ENCODE assay signal across 1 cellular context in the genomic region with DNA sequence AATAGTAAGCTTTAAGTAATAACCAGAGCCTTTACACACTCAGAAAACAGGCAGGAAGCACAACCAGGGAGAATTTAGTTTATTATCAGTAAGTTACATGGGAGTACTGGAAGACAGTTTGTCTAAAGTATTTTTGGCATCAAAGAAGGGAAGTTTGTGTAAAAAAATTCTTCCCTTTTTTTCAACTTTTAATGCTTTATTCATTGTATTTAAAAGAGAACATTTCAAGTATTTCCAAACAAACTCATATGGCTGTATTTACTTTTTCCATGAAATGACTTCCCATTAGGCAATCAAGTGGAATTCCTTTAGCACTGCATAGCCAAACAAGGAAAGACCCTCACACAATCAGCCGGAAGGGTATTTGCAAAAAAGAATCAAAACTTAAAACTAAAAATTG.
TF ChIP-seq lines count a peak whose summit lies in the region.

No MANE protein-coding gene starts in this region.

TF ChIP-seq in HepG2, 621 proteins besides CTCF, POLR2A, EP300 and RAD21 (continued from another document and continues in another):
- TF ChIP-seq BCL3 (CRISPR knock-in tag; IDR thresholded peaks at IDR 0.05) (no peak), PHB2 (IDR thresholded peaks at IDR 0.05; ENCODE audit: partially characterized antibody) (no peak), MTA1 (CRISPR knock-in tag; IDR thresholded peaks at IDR 0.05; ENCODE audit: borderline replicate concordance) (no peak), PHF8 (CRISPR knock-in tag; IDR thresholded peaks at IDR 0.05) (no peak), ZNF234 (CRISPR knock-in tag; conservative IDR thresholded peaks at IDR 0.05) (no peak), ATF2 (CRISPR knock-in tag; IDR thresholded peaks at IDR 0.05) (no peak; the same call in 1 of the 2 replicates), MAFF (IDR thresholded peaks at IDR 0.05; ENCODE audit: low read depth, low read length) (no peak), SP140L (CRISPR knock-in tag; IDR thresholded peaks at IDR 0.05; ENCODE audit: borderline replicate concordance) (no peak), ZNF432 (CRISPR knock-in tag; IDR thresholded peaks at IDR 0.05; ENCODE audit: borderline replicate concordance) (no peak), ZNF317 (CRISPR knock-in tag; IDR thresholded peaks at IDR 0.05) (no peak), ZNF468 (CRISPR knock-in tag; IDR thresholded peaks at IDR 0.05) (no peak), RFX1 (IDR thresholded peaks at IDR 0.05) (no peak), ZNF501 (CRISPR knock-in tag; IDR thresholded peaks at IDR 0.05) (no peak), MIER2 (CRISPR knock-in tag; IDR thresholded peaks at IDR 0.05) (no peak), SCMH1 (CRISPR knock-in tag; IDR thresholded peaks at IDR 0.05; ENCODE audit: borderline replicate concordance) (no peak), ATF6 (CRISPR knock-in tag; conservative IDR thresholded peaks at IDR 0.05) (no peak), REXO4 (CRISPR knock-in tag; IDR thresholded peaks at IDR 0.05; ENCODE audit: borderline replicate concordance) (no peak), USF2 (IDR thresholded peaks at IDR 0.05; ENCODE audit: low read depth, low read length) (no peak), USF2 (CRISPR knock-in tag; IDR thresholded peaks at IDR 0.05; ENCODE audit: borderline replicate concordance) (no peak), FOXA1 (IDR thresholded peaks at IDR 0.05) (no peak), FOXA1 (CRISPR knock-in tag; IDR thresholded peaks at IDR 0.05) (peak; percentile 69), ZNF792 (CRISPR knock-in tag; IDR thresholded peaks at IDR 0.05) (no peak), MXD4 (CRISPR knock-in tag; IDR thresholded peaks at IDR 0.05) (no peak), SIX1 (CRISPR knock-in tag; IDR thresholded peaks at IDR 0.05; ENCODE audit: borderline replicate concordance) (no peak), ZNF670 (CRISPR knock-in tag; IDR thresholded peaks at IDR 0.05; ENCODE audit: borderline replicate concordance) (no peak), ZNF850 (CRISPR knock-in tag; conservative IDR thresholded peaks at IDR 0.05) (no peak), KAT2B (IDR thresholded peaks at IDR 0.05; ENCODE audit: borderline replicate concordance, low read depth, low read length) (no peak), ZNF296 (CRISPR knock-in tag; conservative IDR thresholded peaks at IDR 0.05) (no peak), CAMTA2 (CRISPR knock-in tag; IDR thresholded peaks at IDR 0.05; ENCODE audit: borderline replicate concordance) (no peak), STAG1 (CRISPR knock-in tag; IDR thresholded peaks at IDR 0.05) (no peak), ZNF225 (CRISPR knock-in tag; IDR thresholded peaks at IDR 0.05) (no peak), ZNF747 (CRISPR knock-in tag; IDR thresholded peaks at IDR 0.05; ENCODE audit: borderline replicate concordance) (no peak), HOMEZ (CRISPR knock-in tag; IDR thresholded peaks at IDR 0.05; ENCODE audit: low read depth) (peak; percentile 56; the same call in 1 of the 2 replicates), SAFB2 (CRISPR knock-in tag; IDR thresholded peaks at IDR 0.05; ENCODE audit: borderline replicate concordance, low read depth) (no peak), ZBTB25 (CRISPR knock-in tag; IDR thresholded peaks at IDR 0.05) (no peak)
- TF ChIP-seq, protein P1, sequence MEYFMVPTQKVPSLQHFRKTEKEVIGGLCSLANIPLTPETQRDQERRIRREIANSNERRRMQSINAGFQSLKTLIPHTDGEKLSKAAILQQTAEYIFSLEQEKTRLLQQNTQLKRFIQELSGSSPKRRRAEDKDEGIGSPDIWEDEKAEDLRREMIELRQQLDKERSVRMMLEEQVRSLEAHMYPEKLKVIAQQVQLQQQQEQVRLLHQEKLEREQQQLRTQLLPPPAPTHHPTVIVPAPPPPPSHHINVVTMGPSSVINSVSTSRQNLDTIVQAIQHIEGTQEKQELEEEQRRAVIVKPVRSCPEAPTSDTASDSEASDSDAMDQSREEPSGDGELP (IDR thresholded peaks at IDR 0.05; ENCODE audit: borderline replicate concordance, low read depth), result peak; percentile 53; the same call in 1 of the 2 replicates
- TF ChIP-seq, protein P2, sequence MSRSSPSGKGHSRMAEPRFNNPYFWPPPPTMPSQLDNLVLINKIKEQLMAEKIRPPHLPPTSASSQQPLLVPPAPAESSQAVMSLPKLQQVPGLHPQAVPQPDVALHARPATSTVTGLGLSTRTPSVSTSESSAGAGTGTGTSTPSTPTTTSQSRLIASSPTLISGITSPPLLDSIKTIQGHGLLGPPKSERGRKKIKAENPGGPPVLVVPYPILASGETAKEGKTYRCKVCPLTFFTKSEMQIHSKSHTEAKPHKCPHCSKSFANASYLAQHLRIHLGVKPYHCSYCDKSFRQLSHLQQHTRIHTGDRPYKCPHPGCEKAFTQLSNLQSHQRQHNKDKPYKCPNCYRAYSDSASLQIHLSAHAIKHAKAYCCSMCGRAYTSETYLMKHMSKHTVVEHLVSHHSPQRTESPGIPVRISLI (CRISPR knock-in tag; IDR thresholded peaks at IDR 0.05; ENCODE audit: borderline replicate concordance), result peak; percentile 62; the same call in 1 of the 2 replicates
- TF ChIP-seq, protein P3, sequence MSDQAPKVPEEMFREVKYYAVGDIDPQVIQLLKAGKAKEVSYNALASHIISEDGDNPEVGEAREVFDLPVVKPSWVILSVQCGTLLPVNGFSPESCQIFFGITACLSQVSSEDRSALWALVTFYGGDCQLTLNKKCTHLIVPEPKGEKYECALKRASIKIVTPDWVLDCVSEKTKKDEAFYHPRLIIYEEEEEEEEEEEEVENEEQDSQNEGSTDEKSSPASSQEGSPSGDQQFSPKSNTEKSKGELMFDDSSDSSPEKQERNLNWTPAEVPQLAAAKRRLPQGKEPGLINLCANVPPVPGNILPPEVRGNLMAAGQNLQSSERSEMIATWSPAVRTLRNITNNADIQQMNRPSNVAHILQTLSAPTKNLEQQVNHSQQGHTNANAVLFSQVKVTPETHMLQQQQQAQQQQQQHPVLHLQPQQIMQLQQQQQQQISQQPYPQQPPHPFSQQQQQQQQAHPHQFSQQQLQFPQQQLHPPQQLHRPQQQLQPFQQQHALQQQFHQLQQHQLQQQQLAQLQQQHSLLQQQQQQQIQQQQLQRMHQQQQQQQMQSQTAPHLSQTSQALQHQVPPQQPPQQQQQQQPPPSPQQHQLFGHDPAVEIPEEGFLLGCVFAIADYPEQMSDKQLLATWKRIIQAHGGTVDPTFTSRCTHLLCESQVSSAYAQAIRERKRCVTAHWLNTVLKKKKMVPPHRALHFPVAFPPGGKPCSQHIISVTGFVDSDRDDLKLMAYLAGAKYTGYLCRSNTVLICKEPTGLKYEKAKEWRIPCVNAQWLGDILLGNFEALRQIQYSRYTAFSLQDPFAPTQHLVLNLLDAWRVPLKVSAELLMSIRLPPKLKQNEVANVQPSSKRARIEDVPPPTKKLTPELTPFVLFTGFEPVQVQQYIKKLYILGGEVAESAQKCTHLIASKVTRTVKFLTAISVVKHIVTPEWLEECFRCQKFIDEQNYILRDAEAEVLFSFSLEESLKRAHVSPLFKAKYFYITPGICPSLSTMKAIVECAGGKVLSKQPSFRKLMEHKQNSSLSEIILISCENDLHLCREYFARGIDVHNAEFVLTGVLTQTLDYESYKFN (CRISPR knock-in tag; conservative IDR thresholded peaks at IDR 0.05), result peak; percentile 47; the same call in 1 of the 2 replicates
- TF ChIP-seq, protein P4, sequence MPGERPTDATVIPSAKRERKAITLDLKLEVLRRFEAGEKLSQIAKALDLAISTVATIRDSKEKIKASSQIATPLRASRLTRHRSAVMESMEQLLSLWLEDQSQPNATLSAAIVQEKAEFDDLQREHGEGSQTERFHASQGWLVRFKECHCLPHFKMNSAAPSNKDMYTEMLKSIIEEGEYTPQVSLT (CRISPR knock-in tag; IDR thresholded peaks at IDR 0.05; ENCODE audit: borderline replicate concordance, low read depth), result no peak
- TF ChIP-seq, protein P5, sequence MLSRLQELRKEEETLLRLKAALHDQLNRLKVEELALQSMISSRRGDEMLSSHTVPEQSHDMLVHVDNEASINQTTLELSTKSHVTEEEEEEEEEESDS (CRISPR knock-in tag; IDR thresholded peaks at IDR 0.05; ENCODE audit: borderline replicate concordance), result no peak
